In the genomic region with DNA sequence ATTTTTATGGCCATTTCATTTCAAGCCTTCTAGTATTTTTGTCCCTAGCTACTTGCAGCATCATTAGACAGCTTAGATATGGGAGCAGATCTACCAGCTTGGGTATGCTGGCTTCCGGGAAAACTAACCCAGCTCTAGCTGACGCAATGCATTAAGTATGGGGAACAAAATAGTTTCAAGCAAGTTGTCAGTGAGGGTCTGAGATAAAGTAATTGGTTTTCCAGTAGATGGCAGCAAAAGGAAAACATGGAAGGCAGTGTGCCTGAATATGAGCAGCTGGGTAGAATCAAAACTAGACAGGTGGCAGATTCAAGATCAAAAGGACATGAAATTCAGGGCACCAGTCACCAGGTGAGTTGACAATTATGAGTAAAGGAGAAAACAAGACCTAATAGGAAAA, we compare ENCODE assay signal across 8 cellular contexts.
A peak's percentile ranks its signal among the peaks of the same experiment; 100 is the strongest.
DNase-seq lines count a peak whose midpoint lies in the region; ATAC-seq and TF ChIP-seq lines count a peak whose summit lies in the region.

No MANE protein-coding gene starts in this region.

- no peaks in the 10 kb centered on the region for H3K27me3 ChIP-seq in adipocyte (replicated peaks; ENCODE audit: control insufficient read depth, insufficient read depth, low read length)
- H3K27me3 ChIP-seq in right lobe of liver, result no peaks in the 10 kb centered on the region

- H3K9ac ChIP-seq in adipocyte (ENCODE audit: low read length), result no peak overlapping the region

- H3K27ac ChIP-seq in right lobe of liver, result no peak overlapping the region

- WGBS in right lobe of liver (ENCODE audit: insufficient coverage, low coverage, low lambda C conversion rate, missing lambda C conversion rate), result 15% methylated on average over 2 of the region's 2 CpGs

- ATAC-seq in right lobe of liver (peak; percentile 47 to 94 (median 70)), GM21576 (IDR thresholded peaks at IDR 0.05; ENCODE audit: unreplicated experiment) (no peak), GM19324 (IDR thresholded peaks at IDR 0.05; ENCODE audit: low FRiP score, unreplicated experiment) (no peak), HG03520 (IDR thresholded peaks at IDR 0.05; ENCODE audit: unreplicated experiment) (no peak)

- H3K4me1 ChIP-seq in adipocyte (ENCODE audit: control insufficient read depth, insufficient read depth, low read length), result peaks cover 18% of the 10 kb centered on the region
- H3K4me1 ChIP-seq in right lobe of liver, result no peaks in the 10 kb centered on the region

- TF ChIP-seq CTCF in right lobe of liver (IDR thresholded peaks at IDR 0.05), result peak; percentile 18 to 52 (median 30)

- no peaks in the 10 kb centered on the region for H3K36me3 ChIP-seq in adipocyte (ENCODE audit: control insufficient read depth, insufficient read depth, low read length, severe bottlenecking)
- no peaks in the 10 kb centered on the region for H3K36me3 ChIP-seq in right lobe of liver

- no peak overlapping the region for H3K4me3 ChIP-seq in adipocyte (ENCODE audit: low read length)
- H3K4me3 ChIP-seq in right lobe of liver, result no peak overlapping the region

- no peak for TF ChIP-seq POLR2A in right lobe of liver (IDR thresholded peaks at IDR 0.05)

- no peaks in the 10 kb centered on the region for H3K9me3 ChIP-seq in adipocyte (ENCODE audit: control insufficient read depth, low read length)
- no peaks in the 10 kb centered on the region for H3K9me3 ChIP-seq in right lobe of liver

- intact Hi-C loops in right lobe of liver (cut with DNase I), result no loop called here

- DNase-seq in GM03348 (ENCODE audit: low spot score) (peak; percentile 29), NCI-H1417 treated with DMSO at 0.1 percent for 48 hours (lab: John Stamatoyannopoulos, UW) (peak; percentile 50), adipocyte (ENCODE audit: low read depth) (peak; percentile 73), right lobe of liver (no peak), NCI-H128 (lab: John Stamatoyannopoulos, UW; ENCODE audit: unreplicated experiment) (no peak)

Comparison
In these comparisons a context has a peak if more than half of its experiments do, and no peak if none do; other contexts are left out.
1. DNase-seq: peak in GM03348 (single experiment), NCI-H1417 treated with DMSO at 0.1 percent for 48 hours (single experiment) and adipocyte (single experiment); none in right lobe of liver (0 of 3) and NCI-H128 (single experiment).
2. ATAC-seq: peak in right lobe of liver (4 of 4); none in GM21576 (single experiment), GM19324 (single experiment) and HG03520 (single experiment).